8 cellular contexts compared by ENCODE assay signal in the genomic region with DNA sequence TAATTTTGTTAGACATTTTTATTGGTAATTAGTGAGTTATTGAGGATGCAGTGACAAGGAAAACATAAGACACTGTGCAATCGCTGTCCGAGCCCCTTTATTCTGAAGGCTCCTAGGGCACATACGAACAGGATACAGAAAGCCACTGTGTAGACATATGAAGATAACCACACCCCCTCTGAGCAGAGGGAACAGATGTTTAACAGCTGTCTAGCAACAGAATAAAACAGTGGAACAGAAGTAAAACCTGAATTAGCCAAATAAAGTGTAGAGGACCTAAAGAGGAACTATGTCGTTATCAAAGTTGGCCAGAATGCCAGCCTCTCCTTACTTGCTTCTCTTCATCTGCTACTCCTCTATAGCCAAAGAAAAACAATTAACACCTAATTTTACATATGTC. TPM values are rescaled to one million over a fixed set of nuclear protein-coding genes. Genes with fewer than 3 reads are reported as not detected.
A peak's percentile ranks its signal among the peaks of the same experiment; 100 is the strongest.
DNase-seq lines count a peak whose midpoint lies in the region; ATAC-seq lines count a peak whose summit lies in the region.

No MANE protein-coding gene starts in this region.

- H3K27ac ChIP-seq in ACC112 (ENCODE audit: low read depth, low read length), result peak overlapping the region; percentile 51
- H3K27ac ChIP-seq in HUES6 (ENCODE audit: low read depth, low read length), result 0 out of 2 replicates have a peak overlapping the region, but pooled peaks have one; percentile 41
- H3K27ac ChIP-seq in rectal smooth muscle tissue (ENCODE audit: low read depth, low read length), result peak overlapping the region; percentile 67

- no peak overlapping the region for H2AFZ ChIP-seq in ACC112 (ENCODE audit: low read length, unreplicated experiment)

- no peaks in the 10 kb centered on the region for H3K27me3 ChIP-seq in ACC112 (ENCODE audit: insufficient read depth, low read length)
- H3K27me3 ChIP-seq in HUES6 (ENCODE audit: control insufficient read depth, insufficient read depth, low read length), result no peaks in the 10 kb centered on the region
- H3K27me3 ChIP-seq in rectal smooth muscle tissue (ENCODE audit: control insufficient read depth, insufficient read depth, low read length), result no peaks in the 10 kb centered on the region

- ATAC-seq in GM19372 (IDR thresholded peaks at IDR 0.05; ENCODE audit: low read depth, unreplicated experiment), result peak; percentile 81
- ATAC-seq in HG03571 (IDR thresholded peaks at IDR 0.05; ENCODE audit: unreplicated experiment), result no peak

- DNase-seq in epidermal melanocyte (ENCODE audit: insufficient read length, low spot score), result peak; percentile 87
- DNase-seq in ureter (ENCODE audit: low spot score), result no peak
- DNase-seq in middle frontal gyrus (ENCODE audit: extremely low spot score, low spot score), result no peak

- H3K4me1 ChIP-seq in ACC112 (ENCODE audit: control insufficient read depth, insufficient read depth, low read length, unreplicated experiment) (peaks cover 36% of the 10 kb centered on the region), HUES6 (ENCODE audit: control insufficient read depth, insufficient read depth, low read length) (peaks cover 22% of the 10 kb centered on the region), rectal smooth muscle tissue (ENCODE audit: control insufficient read depth, insufficient read depth, low read length) (peaks cover 24% of the 10 kb centered on the region)

- no peak overlapping the region for H3K9ac ChIP-seq in HUES6 (ENCODE audit: low read length)
- no peak overlapping the region for H3K9ac ChIP-seq in rectal smooth muscle tissue (ENCODE audit: low read length)

- no peaks in the 10 kb centered on the region for H3K36me3 ChIP-seq in ACC112 (ENCODE audit: insufficient read depth, low read length)
- H3K36me3 ChIP-seq in HUES6 (ENCODE audit: control insufficient read depth, insufficient read depth, low read length), result no peaks in the 10 kb centered on the region
- no peaks in the 10 kb centered on the region for H3K36me3 ChIP-seq in rectal smooth muscle tissue (ENCODE audit: control insufficient read depth, insufficient read depth, low read length)

- peaks cover 84% of the 10 kb centered on the region for H3K79me2 ChIP-seq in ACC112 (ENCODE audit: control insufficient read depth, insufficient read depth, low read length, unreplicated experiment)

- H3K4me3 ChIP-seq in ACC112 (ENCODE audit: low read depth, low read length), result peak overlapping the region; percentile 41
- no peak overlapping the region for H3K4me3 ChIP-seq in HUES6 (ENCODE audit: low read depth, low read length)
- H3K4me3 ChIP-seq in rectal smooth muscle tissue (ENCODE audit: low read length), result peak overlapping the region; percentile 2

- H3K9me3 ChIP-seq in HUES6 (ENCODE audit: control insufficient read depth, insufficient read depth, low read depth, low read length), result peaks cover 8% of the 10 kb centered on the region

RNA-seq across cellular contexts. Expression of a gene that starts 43.6 kb away (rescaled TPM):
- 14.9 TPM for total RNA-seq in ureter
